Comparison of ENCODE assay signal across 29 cellular contexts in genomic region chr20:54557836-54558590, GRCh38.
"Had no signal": no experiment of that assay in that cellular context is flagged by ENCODE, and none has a peak within 500 bp of the region (broad histone marks: within the 10 kb centered on the region; RNA-seq: fewer than 3 reads in every experiment).

No MANE protein-coding gene starts in this region.

- H3K9me3 Mint-ChIP-seq: activated B cell treated with CpG ODN at 0.5 μM for 24 hours; activated CD4-positive, alpha-beta T cell treated with anti-CD3 and anti-CD28 coated beads, Interleukin-2, amount 10 ng/mL, durations not matched to agents 24 days and 14 days; activated CD8-positive, alpha-beta T cell treated with anti-CD3 and anti-CD28 coated beads for 36 hours; activated T-helper 17 cell treated with anti-CD3 and anti-CD28 coated beads, Interleukin-2, amount 50 U/mL, for 72 hours; neural crest cell; stimulated activated memory B cell treated with anti-CD40 and anti-IgM and Interleukin-4, amounts not matched to agents 10 μg/mL and 1 μg/mL and 100 μg/mL, for 72 hours had no signal

- H3K4me1 Mint-ChIP-seq: activated B cell treated with CpG ODN at 0.5 μM for 24 hours; activated CD4-positive, alpha-beta T cell treated with anti-CD3 and anti-CD28 coated beads, Interleukin-2, amount 10 ng/mL, durations not matched to agents 24 days and 14 days; activated naive CD8-positive, alpha-beta T cell treated with anti-CD3 and anti-CD28 coated beads, Interleukin-2, amount 10 ng/mL, durations not matched to agents 7 days and 5 days; activated T-helper 17 cell treated with anti-CD3 and anti-CD28 coated beads, Interleukin-2, amount 50 U/mL, for 72 hours; neural crest cell; stimulated activated memory B cell treated with anti-CD40 and anti-IgM and Interleukin-4, amounts not matched to agents 10 μg/mL and 1 μg/mL and 100 μg/mL, for 72 hours had no signal

- H3K36me3 ChIP-seq: breast epithelium, esophagus squamous epithelium, prostate gland, thoracic aorta, upper lobe of left lung had no signal

- H3K27me3 ChIP-seq: breast epithelium, esophagus squamous epithelium, foreskin keratinocyte, upper lobe of left lung had no signal

- H3K4me3 ChIP-seq: breast epithelium, esophagus squamous epithelium, prostate gland, SK-N-MC, thoracic aorta, upper lobe of left lung had no signal

- H3K27ac Mint-ChIP-seq: activated B cell treated with CpG ODN at 0.5 μM for 24 hours; activated CD4-positive, alpha-beta T cell treated with anti-CD3 and anti-CD28 coated beads, Interleukin-2, amount 10 ng/mL, durations not matched to agents 24 days and 14 days; activated CD8-positive, alpha-beta T cell treated with anti-CD3 and anti-CD28 coated beads for 36 hours; activated naive CD8-positive, alpha-beta T cell treated with anti-CD3 and anti-CD28 coated beads, Interleukin-2, amount 10 ng/mL, durations not matched to agents 7 days and 5 days; activated T-helper 17 cell treated with anti-CD3 and anti-CD28 coated beads, Interleukin-2, amount 50 U/mL, for 72 hours; stimulated activated memory B cell treated with anti-CD40 and anti-IgM and Interleukin-4, amounts not matched to agents 10 μg/mL and 1 μg/mL and 100 μg/mL, for 72 hours had no signal

- H3K9me3 ChIP-seq: breast epithelium, esophagus squamous epithelium, prostate gland, thoracic aorta, upper lobe of left lung had no signal

- H3K27ac ChIP-seq: breast epithelium, esophagus squamous epithelium, foreskin keratinocyte, prostate gland, SK-N-MC, upper lobe of left lung had no signal

- H3K4me3 Mint-ChIP-seq: activated B cell treated with CpG ODN at 0.5 μM for 24 hours; activated CD4-positive, alpha-beta T cell treated with anti-CD3 and anti-CD28 coated beads, Interleukin-2, amount 10 ng/mL, durations not matched to agents 24 days and 14 days; activated CD8-positive, alpha-beta T cell treated with anti-CD3 and anti-CD28 coated beads for 36 hours; activated naive CD8-positive, alpha-beta T cell treated with anti-CD3 and anti-CD28 coated beads, Interleukin-2, amount 10 ng/mL, durations not matched to agents 7 days and 5 days; activated T-helper 17 cell treated with anti-CD3 and anti-CD28 coated beads, Interleukin-2, amount 50 U/mL, for 72 hours; neural crest cell; stimulated activated memory B cell treated with anti-CD40 and anti-IgM and Interleukin-4, amounts not matched to agents 10 μg/mL and 1 μg/mL and 100 μg/mL, for 72 hours had no signal

- H3K27me3 Mint-ChIP-seq: activated B cell treated with CpG ODN at 0.5 μM for 24 hours; activated CD4-positive, alpha-beta T cell treated with anti-CD3 and anti-CD28 coated beads, Interleukin-2, amount 10 ng/mL, durations not matched to agents 24 days and 14 days; activated CD8-positive, alpha-beta T cell treated with anti-CD3 and anti-CD28 coated beads for 36 hours; stimulated activated memory B cell treated with anti-CD40 and anti-IgM and Interleukin-4, amounts not matched to agents 10 μg/mL and 1 μg/mL and 100 μg/mL, for 72 hours had no signal

- H3K4me1 ChIP-seq: breast epithelium, esophagus squamous epithelium, foreskin keratinocyte, prostate gland, upper lobe of left lung had no signal

- ATAC-seq: activated CD8-positive, alpha-beta T cell treated with anti-CD3 and anti-CD28 coated beads for 36 hours; activated T-helper 17 cell treated with anti-CD3 and anti-CD28 coated beads, Interleukin-2, amount 50 U/mL, for 72 hours; foreskin keratinocyte; left lobe of liver; right cardiac atrium; stimulated activated memory B cell treated with anti-CD40 and anti-IgM and Interleukin-4, amounts not matched to agents 10 μg/mL and 1 μg/mL and 100 μg/mL, for 72 hours had no signal

- H3K36me3 Mint-ChIP-seq: activated naive CD8-positive, alpha-beta T cell treated with anti-CD3 and anti-CD28 coated beads, Interleukin-2, amount 10 ng/mL, durations not matched to agents 7 days and 5 days; stimulated activated memory B cell treated with anti-CD40 and anti-IgM and Interleukin-4, amounts not matched to agents 10 μg/mL and 1 μg/mL and 100 μg/mL, for 72 hours had no signal

- DNase-seq: activated B cell treated with CpG ODN at 0.5 μM for 24 hours; activated CD4-positive, alpha-beta T cell treated with anti-CD3 and anti-CD28 coated beads, Interleukin-2, amount 10 ng/mL, durations not matched to agents 24 days and 14 days; activated CD8-positive, alpha-beta T cell treated with anti-CD3 and anti-CD28 coated beads for 36 hours; activated naive CD4-positive, alpha-beta T cell treated with Interleukin-2 at 50 U/mL for 16 hours; activated naive CD8-positive, alpha-beta T cell treated with anti-CD3 and anti-CD28 coated beads, Interleukin-2, amount 10 ng/mL, durations not matched to agents 7 days and 5 days; activated T-cell treated with anti-CD3 and anti-CD28 coated beads, Interleukin-2, amount 50 U/mL, for 1 hour; aorta; cerebellar nuclear complex; dermis blood vessel endothelial cell; effector memory CD4-positive, alpha-beta T cell; esophagus squamous epithelium; foreskin keratinocyte; hippocampal formation; islet precursor cell; midbrain; right cardiac atrium; small intestine; stimulated activated CD4-positive, alpha-beta T cell treated with anti-CD3 and anti-CD28 coated beads, Interleukin-4, amount 100 ng/mL, for 24 hours; T-helper 1 cell; T-helper 9 cell; upper lobe of left lung had no signal
